13 cellular contexts compared by ENCODE assay signal in genomic region chr2:199692489-199692888, GRCh38.
DNase-seq lines count a peak whose midpoint lies in the region; ATAC-seq and TF ChIP-seq lines count a peak whose summit lies in the region.
"Had no signal": no experiment of that assay in that cellular context is flagged by ENCODE, and none has a peak within 500 bp of the region (broad histone marks: within the 10 kb centered on the region; RNA-seq: fewer than 3 reads in every experiment).

No MANE protein-coding gene starts in this region.

- H2AFZ ChIP-seq in mammary epithelial cell (ENCODE audit: low read depth, low read length) = no peak overlapping the region

- no TSS peak for BruUV-seq in mammary epithelial cell (replicated peaks; lab: Mats Ljungman, UMichigan)

- H3K27ac ChIP-seq in mammary epithelial cell (ENCODE audit: insufficient read depth, low read depth, low read length) = no peak overlapping the region
- H3K27ac ChIP-seq: upper lobe of left lung had no signal

- no peak overlapping the region for H3K4me2 ChIP-seq in mammary epithelial cell (ENCODE audit: insufficient read depth, low read depth, low read length)
- H3K4me2 ChIP-seq: smooth muscle cell had no signal

- DNase-seq in T47D (ENCODE audit: low read depth in 1 of 2, low spot score in 1 of 2) (peak; percentile 2 to 66), mammary epithelial cell (no peak), NCI-H526 (lab: John Stamatoyannopoulos, UW) (peak; percentile 33 to 45), epithelial cell of esophagus (ENCODE audit: low read depth) (peak; percentile 7), Right ventricle myocardium superior (no peak), sciatic nerve (ENCODE audit: low spot score) (no peak)
- DNase-seq: activated CD8-positive, alpha-beta memory T cell treated with anti-CD3 and anti-CD28 coated beads, Interleukin-2, amount 50 U/mL, for 48 hours; dermis blood vessel endothelial cell; MG63 had no signal

- ATAC-seq in Right ventricle myocardium superior (ENCODE audit: poor library complexity) (no peak), GM19463 (IDR thresholded peaks at IDR 0.05; ENCODE audit: unreplicated experiment) (no peak), HG03354 (IDR thresholded peaks at IDR 0.05; ENCODE audit: poor library complexity, severe bottlenecking, unreplicated experiment) (no peak), sciatic nerve (no peak)

- no peaks in the 10 kb centered on the region for H3K79me2 ChIP-seq in mammary epithelial cell (ENCODE audit: insufficient read depth, low read length)

- H3K4me3 ChIP-seq in mammary epithelial cell (replicated peaks in 1 of 3; ENCODE audit: insufficient read depth in 1 of 3, low read depth in 2 of 3, low read length in 3 of 3) (no peak overlapping the region), epithelial cell of esophagus (ENCODE audit: low read length) (no peak overlapping the region)
- H3K4me3 ChIP-seq: MG63, smooth muscle cell, upper lobe of left lung had no signal

- no peaks in the 10 kb centered on the region for H4K20me1 ChIP-seq in mammary epithelial cell (ENCODE audit: insufficient read depth, low read length)

- no peak overlapping the region for H3K9ac ChIP-seq in mammary epithelial cell (ENCODE audit: insufficient read depth, low read length)

- H3K4me1 ChIP-seq in mammary epithelial cell (ENCODE audit: insufficient read depth, low read length) = no peaks in the 10 kb centered on the region
- H3K4me1 ChIP-seq: upper lobe of left lung had no signal

- no peaks in the 10 kb centered on the region for H3K36me3 ChIP-seq in mammary epithelial cell (ENCODE audit: insufficient read depth, low read length)
- H3K36me3 ChIP-seq: MG63, upper lobe of left lung had no signal

- no peaks in the 10 kb centered on the region for H3K9me3 ChIP-seq in mammary epithelial cell (replicated peaks; ENCODE audit: insufficient read depth, low read length)
- H3K9me3 ChIP-seq: MG63, upper lobe of left lung had no signal

- no peaks in the 10 kb centered on the region for H3K27me3 ChIP-seq in mammary epithelial cell (ENCODE audit: insufficient read depth, low read length)
- H3K27me3 ChIP-seq: MG63, upper lobe of left lung had no signal

- WGBS in mammary epithelial cell (ENCODE audit: low coverage, missing lambda C conversion rate) = 62% methylated on average over 3 of the region's 3 CpGs

- TF ChIP-seq CTCF in mammary epithelial cell (conservative IDR thresholded peaks at IDR 0.05 in 1 of 2, IDR thresholded peaks at IDR 0.05 in 1 of 2; ENCODE audit: extremely low read depth in 1 of 2, insufficient read depth in 1 of 2, low read depth in 1 of 2, low read length in 2 of 2) (no peak), epithelial cell of esophagus (IDR thresholded peaks at IDR 0.05; ENCODE audit: insufficient read depth, low read depth, low read length, missing control alignments) (no peak)

- in situ Hi-C loops in T47D (cut with HindIII; ENCODE audit: low pct_unique_long_range_greater_than_20kb, low sequenced_read_pairs) = no loop called here
- in situ Hi-C loops in mammary epithelial cell (cut with MboI; ENCODE audit: low sequenced_read_pairs in 2 of 2) = no loop called here

- CTCF ChIA-PET in mammary epithelial cell (lab: Charles Lee; ENCODE audit: low non-redundant PET) = no interaction called here

- intact Hi-C loops in mammary epithelial cell (cut with micrococcal nuclease) = no loop called here
- intact Hi-C loops in Right ventricle myocardium superior (cut with DNase I) = no loop called here
- intact Hi-C loops in sciatic nerve (cut with DNase I) = no loop called here

- dilution Hi-C loops in mammary epithelial cell (cut with HindIII; ENCODE audit: low sequenced_read_pairs) = no loop called here

Comparison
In these comparisons a context has a peak if more than half of its experiments do, and no peak if none do; other contexts are left out.
1. DNase-seq: peak in T47D (2 of 2), NCI-H526 (2 of 2) and epithelial cell of esophagus (single experiment); none in mammary epithelial cell (single experiment), Right ventricle myocardium superior (single experiment) and sciatic nerve (single experiment).